ENCODE assay signal across 10 cellular contexts in the genomic region with DNA sequence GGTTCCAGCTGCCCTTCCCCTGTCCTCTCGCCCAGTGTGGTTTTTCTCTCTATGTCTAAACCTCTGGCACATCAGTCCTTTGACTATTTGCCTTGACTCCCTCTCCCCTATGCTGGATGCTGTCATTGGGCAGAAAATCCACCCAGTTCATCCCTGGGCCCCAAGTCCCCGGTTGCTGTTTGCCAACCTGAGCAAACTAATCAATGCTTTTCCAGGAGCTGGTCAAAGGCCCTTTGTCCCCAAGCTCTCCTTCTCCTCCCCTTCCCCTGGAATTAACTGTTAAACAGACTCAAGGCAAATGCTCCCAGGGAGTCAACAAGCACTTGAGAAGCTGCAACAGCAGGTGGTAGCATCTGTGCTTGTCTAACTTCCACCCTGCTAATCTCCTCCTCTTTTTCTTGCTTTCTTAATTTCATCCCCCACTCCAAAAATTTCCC.
"Had no signal": no experiment of that assay in that cellular context is flagged by ENCODE, and none has a peak within 500 bp of the region (broad histone marks: within the 10 kb centered on the region; RNA-seq: fewer than 3 reads in every experiment).

No MANE protein-coding gene starts in this region.

- H3K4me3 Mint-ChIP-seq: neural crest cell; stimulated activated naive CD8-positive, alpha-beta T cell treated with anti-CD3 and anti-CD28 coated beads, Interleukin-15, amount 100 ng/mL, for 72 hours had no signal

- H3K27ac Mint-ChIP-seq: stimulated activated naive CD8-positive, alpha-beta T cell treated with anti-CD3 and anti-CD28 coated beads, Interleukin-15, amount 100 ng/mL, for 72 hours had no signal

- H3K4me1 Mint-ChIP-seq: neural crest cell; stimulated activated naive CD8-positive, alpha-beta T cell treated with anti-CD3 and anti-CD28 coated beads, Interleukin-15, amount 100 ng/mL, for 72 hours had no signal

- DNase-seq: activated naive CD4-positive, alpha-beta T cell treated with anti-CD3 and anti-CD28 coated beads, Interleukin-2, amount 50 U/mL, for 16 hours; activated T-cell treated with anti-CD3 and anti-CD28 coated beads, Interleukin-2, amount 50 U/mL, for 1 hour; caudate nucleus; colonic mucosa; foreskin melanocyte; heart left ventricle; ovary; stimulated activated CD4-positive, alpha-beta T cell treated with anti-CD3 and anti-CD28 coated beads, Interleukin-4, amount 100 ng/mL, for 1 hour; stimulated activated naive CD8-positive, alpha-beta T cell treated with anti-CD3 and anti-CD28 coated beads, Interleukin-15, amount 100 ng/mL, for 72 hours had no signal

- H3K9me3 Mint-ChIP-seq: stimulated activated naive CD8-positive, alpha-beta T cell treated with anti-CD3 and anti-CD28 coated beads, Interleukin-15, amount 100 ng/mL, for 72 hours had no signal

- ATAC-seq: stimulated activated naive CD8-positive, alpha-beta T cell treated with anti-CD3 and anti-CD28 coated beads, Interleukin-15, amount 100 ng/mL, for 72 hours had no signal
